Comparison of ENCODE assay signal across 8 cellular contexts in the genomic region with DNA sequence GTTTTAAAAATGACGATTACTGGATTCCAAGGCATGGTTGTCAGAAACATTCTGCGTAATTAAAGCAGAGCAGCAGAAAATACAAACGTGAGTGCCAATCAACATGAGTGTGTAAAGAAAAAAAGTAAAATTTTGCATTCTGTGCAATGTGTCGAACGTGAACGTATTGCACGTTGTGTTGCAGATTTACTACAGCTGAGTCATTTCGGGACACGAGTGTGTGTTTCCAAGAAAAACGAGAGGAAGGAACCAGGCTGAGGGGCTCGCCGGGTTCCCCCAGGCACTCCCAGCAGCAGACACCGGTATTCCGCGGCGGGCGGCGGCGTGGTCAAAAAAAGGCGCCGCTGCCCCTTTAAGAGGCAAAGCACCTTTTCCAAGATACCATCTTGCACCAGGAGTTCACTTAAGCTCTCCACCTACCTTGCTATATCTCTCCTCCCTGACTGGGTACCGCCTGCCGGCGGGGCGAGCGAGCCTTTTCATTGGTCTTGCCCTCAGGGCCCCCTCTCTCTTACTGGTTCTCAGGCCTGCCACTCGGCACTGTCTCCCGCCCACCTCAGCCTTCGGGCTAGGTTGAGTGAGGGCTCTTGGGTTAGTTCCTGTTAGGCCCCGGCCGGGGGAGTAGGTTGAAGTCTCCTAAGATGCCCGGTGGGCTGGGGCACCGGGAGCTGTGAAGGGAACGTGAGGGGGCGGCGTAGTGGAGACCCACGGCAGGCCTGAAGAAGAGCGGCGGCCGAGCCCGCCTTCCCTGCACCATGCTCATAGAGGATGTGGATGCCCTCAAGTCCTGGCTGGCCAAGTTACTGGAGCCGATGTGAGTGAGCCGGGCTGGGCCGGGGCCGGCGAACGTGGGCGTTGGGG. TPM values are rescaled to one million over a fixed set of nuclear protein-coding genes. Genes with fewer than 3 reads are reported as not detected.
DNase-seq lines count a peak whose midpoint lies in the region; ATAC-seq, FAIRE-seq and TF ChIP-seq lines count a peak whose summit lies in the region.

A gene with protein sequence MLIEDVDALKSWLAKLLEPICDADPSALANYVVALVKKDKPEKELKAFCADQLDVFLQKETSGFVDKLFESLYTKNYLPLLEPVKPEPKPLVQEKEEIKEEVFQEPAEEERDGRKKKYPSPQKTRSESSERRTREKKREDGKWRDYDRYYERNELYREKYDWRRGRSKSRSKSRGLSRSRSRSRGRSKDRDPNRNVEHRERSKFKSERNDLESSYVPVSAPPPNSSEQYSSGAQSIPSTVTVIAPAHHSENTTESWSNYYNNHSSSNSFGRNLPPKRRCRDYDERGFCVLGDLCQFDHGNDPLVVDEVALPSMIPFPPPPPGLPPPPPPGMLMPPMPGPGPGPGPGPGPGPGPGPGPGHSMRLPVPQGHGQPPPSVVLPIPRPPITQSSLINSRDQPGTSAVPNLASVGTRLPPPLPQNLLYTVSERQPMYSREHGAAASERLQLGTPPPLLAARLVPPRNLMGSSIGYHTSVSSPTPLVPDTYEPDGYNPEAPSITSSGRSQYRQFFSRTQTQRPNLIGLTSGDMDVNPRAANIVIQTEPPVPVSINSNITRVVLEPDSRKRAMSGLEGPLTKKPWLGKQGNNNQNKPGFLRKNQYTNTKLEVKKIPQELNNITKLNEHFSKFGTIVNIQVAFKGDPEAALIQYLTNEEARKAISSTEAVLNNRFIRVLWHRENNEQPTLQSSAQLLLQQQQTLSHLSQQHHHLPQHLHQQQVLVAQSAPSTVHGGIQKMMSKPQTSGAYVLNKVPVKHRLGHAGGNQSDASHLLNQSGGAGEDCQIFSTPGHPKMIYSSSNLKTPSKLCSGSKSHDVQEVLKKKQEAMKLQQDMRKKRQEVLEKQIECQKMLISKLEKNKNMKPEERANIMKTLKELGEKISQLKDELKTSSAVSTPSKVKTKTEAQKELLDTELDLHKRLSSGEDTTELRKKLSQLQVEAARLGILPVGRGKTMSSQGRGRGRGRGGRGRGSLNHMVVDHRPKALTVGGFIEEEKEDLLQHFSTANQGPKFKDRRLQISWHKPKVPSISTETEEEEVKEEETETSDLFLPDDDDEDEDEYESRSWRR (plus strand): TSS at position 595 of the 861 bp plus-strand sequence. CDS start 161 bp downstream, at position 756.

- H3K4me1 Mint-ChIP-seq in activated B cell treated with CpG ODN at 0.5 μM for 24 hours, result peaks cover 16% of the 10 kb centered on the region

- H3K4me3 ChIP-seq in AG09309 (ENCODE audit: control insufficient read depth, low read depth, low read length), result peak within 1 kb of the TSS; percentile 93

- H3K27ac Mint-ChIP-seq in activated B cell treated with CpG ODN at 0.5 μM for 24 hours, result no peak within 1 kb of the TSS

- no peaks in the 10 kb centered on the region for H3K36me3 Mint-ChIP-seq in activated B cell treated with CpG ODN at 0.5 μM for 24 hours (ENCODE audit: low read depth)

- TF ChIP-seq CTCF in AG09309 (IDR thresholded peaks at IDR 0.05; ENCODE audit: control insufficient read depth, insufficient read depth, low read depth, low read length, missing control alignments) (no peak), activated B cell treated with CpG ODN at 0.5 μM for 24 hours (IDR thresholded peaks at IDR 0.05) (no peak)

- peak; percentile 100 for ATAC-seq in GM19023 (IDR thresholded peaks at IDR 0.05; ENCODE audit: unreplicated experiment)
- peak; percentile 100 for ATAC-seq in HG03196 (IDR thresholded peaks at IDR 0.05; ENCODE audit: unreplicated experiment)
- peak; percentile 100 for ATAC-seq in activated B cell treated with CpG ODN at 0.5 μM for 24 hours (ENCODE audit: low read depth)

- POLR2A ChIA-PET in activated B cell treated with CpG ODN at 0.5 μM for 24 hours (lab: Charles Lee), result interaction anchor here (0.6 to 2.0 kb wide), 4 partner anchors 10 to 30 kb away, joined by 4 to 28 read pairs (median 4); a partner anchor contains a TSS

- no peaks in the 10 kb centered on the region for H3K9me3 Mint-ChIP-seq in activated B cell treated with CpG ODN at 0.5 μM for 24 hours

- FAIRE-seq in islet of Langerhans (lab: Jason Lieb, UNC), result peak; percentile 94

- H3K4me3 Mint-ChIP-seq in activated B cell treated with CpG ODN at 0.5 μM for 24 hours, result no peak within 1 kb of the TSS

- H3K27me3 Mint-ChIP-seq in activated B cell treated with CpG ODN at 0.5 μM for 24 hours, result no peaks in the 10 kb centered on the region

- DNase-seq in AG09309 (ENCODE audit: low read depth), result peak; percentile 98
- peak; percentile 99 for DNase-seq in NCI-H345 (lab: John Stamatoyannopoulos, UW)
- peak; percentile 98 for DNase-seq in activated B cell treated with CpG ODN at 0.5 μM for 24 hours
- DNase-seq in cerebellar cortex (ENCODE audit: low spot score), result peak; percentile 99
- DNase-seq in stimulated activated CD4-positive, alpha-beta T cell treated with anti-CD3 and anti-CD28 coated beads, Interleukin-12 subunit alpha, Interleukin-12 subunit beta, amount 100 ng/mL, for 4 hours, result peak; percentile 94

- intact Hi-C loops in activated B cell treated with CpG ODN at 0.5 μM for 24 hours (cut with micrococcal nuclease), result loop anchor here (1.0 to 10.0 kb wide), 3 partner anchors 21 to 244 kb away; a partner anchor contains a TSS

- CTCF ChIA-PET in activated B cell treated with CpG ODN at 0.5 μM for 24 hours (lab: Charles Lee), result no interaction called here

RNA-seq across cellular contexts. Expression of the gene that starts here (rescaled TPM):
- total RNA-seq in activated B cell treated with CpG ODN at 0.5 μM for 24 hours, result 24.4 and 28.5 TPM in 2 replicates

Comparison
In these comparisons a context has a peak if more than half of its experiments do, and no peak if none do; other contexts are left out.
1. Peak in every context shown above with its lines: DNase-seq, ATAC-seq and H3K4me3 ChIP-seq.